In the genomic region with DNA sequence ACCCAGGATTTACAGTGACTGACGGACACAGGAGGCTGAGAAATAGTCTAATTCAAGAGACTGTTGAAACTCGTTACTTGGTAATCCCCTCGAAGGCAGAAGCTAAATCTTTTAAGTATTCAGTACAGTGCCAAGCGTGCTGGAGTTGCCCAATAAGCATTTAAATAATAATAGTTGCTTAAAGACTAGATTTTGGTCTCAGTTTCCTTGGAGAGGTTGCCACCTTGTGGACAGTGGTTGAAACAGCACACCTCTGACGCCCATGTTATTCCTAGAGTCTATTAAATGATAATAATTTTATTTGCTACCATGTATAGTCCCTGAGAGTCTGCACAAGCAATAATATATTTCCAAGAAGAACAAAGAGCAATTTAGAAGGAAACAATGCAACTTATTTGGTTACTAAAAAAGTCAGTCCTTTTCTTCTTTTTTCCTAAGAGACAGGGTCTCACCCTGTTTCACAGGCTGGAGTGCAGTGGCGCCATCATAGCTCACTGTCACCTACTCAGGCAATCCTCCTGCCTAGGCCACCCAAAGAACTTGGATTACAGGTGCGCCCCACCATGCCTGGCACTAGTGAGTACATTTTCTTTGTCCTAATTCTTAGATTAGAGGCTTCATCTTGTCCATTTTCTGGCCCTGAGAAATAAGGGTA, we compare ENCODE assay signal across 8 cellular contexts.
DNase-seq lines count a peak whose midpoint lies in the region; ATAC-seq and TF ChIP-seq lines count a peak whose summit lies in the region.
"Had no signal": no experiment of that assay in that cellular context is flagged by ENCODE, and none has a peak within 500 bp of the region (broad histone marks: within the 10 kb centered on the region; RNA-seq: fewer than 3 reads in every experiment).

No MANE protein-coding gene starts in this region.

- TF ChIP-seq CTCF in GM10248 (IDR thresholded peaks at IDR 0.05; ENCODE audit: control extremely low read depth, extremely low read depth, low read depth, missing control alignments) = peak; percentile 79
- TF ChIP-seq CTCF in upper lobe of right lung (IDR thresholded peaks at IDR 0.05) = peak; percentile 86

- no peaks in the 10 kb centered on the region for H3K9me3 ChIP-seq in naive thymus-derived CD4-positive, alpha-beta T cell (ENCODE audit: control insufficient read depth in 2 of 3, low read length in 3 of 3)
- H3K9me3 ChIP-seq in upper lobe of right lung = no peaks in the 10 kb centered on the region

- DNase-seq in GM10248 (ENCODE audit: extremely low spot score) (peak; percentile 48), NCI-H510A (lab: John Stamatoyannopoulos, UW) (peak; percentile 17), erythroblast (lab: John Stamatoyannopoulos, UW) (peak; percentile 35 to 65), upper lobe of right lung (no peak)
- peak; percentile 36 for DNase-seq in activated CD4-positive, alpha-beta T cell treated with anti-CD3 and anti-CD28 coated beads, Interleukin-2, amount 50 U/mL, for 1 hour
- DNase-seq in naive thymus-derived CD4-positive, alpha-beta T cell = peak in 6 of 9 donors; percentile 16 to 45 (median 30)

- intact Hi-C loops in naive thymus-derived CD4-positive, alpha-beta T cell (cut with micrococcal nuclease) = loop anchor here (1.0 to 5.0 kb wide), 2 partner anchors 348 to 968 kb away; no protein-coding TSS in a partner anchor
- intact Hi-C loops in upper lobe of right lung (cut with DNase I) = loop anchor here (5.0 kb wide), 1 partner anchor 347 kb away; no protein-coding TSS in a partner anchor

- no peak overlapping the region for H3K27ac Mint-ChIP-seq in naive thymus-derived CD4-positive, alpha-beta T cell

- peaks cover 7 to 40% (median 29%) of the 10 kb centered on the region in 5 donors for H3K27me3 Mint-ChIP-seq in naive thymus-derived CD4-positive, alpha-beta T cell

- ATAC-seq in HG02759 (IDR thresholded peaks at IDR 0.05; ENCODE audit: unreplicated experiment) (peak; percentile 69), upper lobe of right lung (peak; percentile 83)
- peak; percentile 67 for ATAC-seq in naive thymus-derived CD4-positive, alpha-beta T cell

- H3K27me3 ChIP-seq in naive thymus-derived CD4-positive, alpha-beta T cell (ENCODE audit: control insufficient read depth in 2 of 2, insufficient read depth in 2 of 2, low read length in 2 of 2) = peaks cover 0 to 4% of the 10 kb centered on the region in 2 donors
- no peaks in the 10 kb centered on the region for H3K27me3 ChIP-seq in upper lobe of right lung

- H3K27ac ChIP-seq in naive thymus-derived CD4-positive, alpha-beta T cell (ENCODE audit: low read depth, low read length) = no peak overlapping the region
- H3K27ac ChIP-seq in upper lobe of right lung = no peak overlapping the region

- no peak overlapping the region for H3K4me3 Mint-ChIP-seq in naive thymus-derived CD4-positive, alpha-beta T cell
- H3K4me3 Mint-ChIP-seq: central memory CD8-positive, alpha-beta T cell had no signal

- CTCF ChIA-PET in GM10248 (lab: Yijun Ruan, JAX) = interaction anchor here (0.7 to 9.3 kb wide), 29 partner anchors 8 to 1802 kb away, joined by 3 to 184 read pairs (median 4); no protein-coding TSS in a partner anchor
- CTCF ChIA-PET in naive thymus-derived CD4-positive, alpha-beta T cell (lab: Charles Lee) = interaction anchor here (0.9 to 4.7 kb wide), 5 partner anchors 11 to 354 kb away, joined by 3 to 53 read pairs (median 4); no protein-coding TSS in a partner anchor

- H3K9me3 Mint-ChIP-seq in naive thymus-derived CD4-positive, alpha-beta T cell = no peaks in the 10 kb centered on the region
- H3K9me3 Mint-ChIP-seq: central memory CD8-positive, alpha-beta T cell had no signal

- H3K36me3 Mint-ChIP-seq in naive thymus-derived CD4-positive, alpha-beta T cell = no peaks in the 10 kb centered on the region

- H3K36me3 ChIP-seq in naive thymus-derived CD4-positive, alpha-beta T cell (ENCODE audit: control insufficient read depth in 2 of 3, insufficient read depth in 3 of 3, low read length in 3 of 3) = no peaks in the 10 kb centered on the region
- H3K36me3 ChIP-seq in upper lobe of right lung = no peaks in the 10 kb centered on the region

- POLR2A ChIA-PET in GM10248 (lab: Yijun Ruan, JAX) = no interaction called here
- POLR2A ChIA-PET in naive thymus-derived CD4-positive, alpha-beta T cell (lab: Charles Lee) = no interaction called here

- no peaks in the 10 kb centered on the region for H3K4me1 ChIP-seq in naive thymus-derived CD4-positive, alpha-beta T cell (ENCODE audit: control insufficient read depth in 2 of 2, insufficient read depth in 2 of 2, low read length in 2 of 2)
- H3K4me1 ChIP-seq in upper lobe of right lung = peaks cover 4% of the 10 kb centered on the region

- peaks cover 0 to 9% (median 0%) of the 10 kb centered on the region in 7 donors for H3K4me1 Mint-ChIP-seq in naive thymus-derived CD4-positive, alpha-beta T cell
- H3K4me1 Mint-ChIP-seq: central memory CD8-positive, alpha-beta T cell had no signal

- no peak for TF ChIP-seq POLR2A in erythroblast (IDR thresholded peaks at IDR 0.05; ENCODE audit: low read length)

- no peak overlapping the region for H3K4me3 ChIP-seq in naive thymus-derived CD4-positive, alpha-beta T cell (ENCODE audit: low read length)
- H3K4me3 ChIP-seq in upper lobe of right lung = no peak overlapping the region
